ENCODE assay signal across 22 cellular contexts in the genomic region with DNA sequence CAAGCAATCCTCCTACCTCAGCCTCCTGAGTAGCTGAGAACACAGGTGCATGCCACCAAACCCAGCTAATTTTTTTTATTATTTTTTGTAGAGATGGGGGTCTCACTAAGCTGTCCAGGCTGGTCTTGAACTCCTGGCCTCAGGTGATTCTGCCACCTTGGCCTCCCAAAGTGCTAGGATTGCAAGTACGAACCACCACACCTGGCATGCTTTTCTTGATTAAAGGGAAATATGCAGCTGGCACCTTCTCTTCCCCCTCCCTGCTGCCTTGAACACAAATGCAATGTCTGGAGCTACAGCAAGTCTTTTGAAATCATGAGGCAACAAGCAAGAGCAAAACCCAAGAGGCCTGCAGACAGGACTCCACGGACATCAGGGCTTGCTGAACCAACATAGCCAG.
"Had no signal": no experiment of that assay in that cellular context is flagged by ENCODE, and none has a peak within 500 bp of the region (broad histone marks: within the 10 kb centered on the region; RNA-seq: fewer than 3 reads in every experiment).

No MANE protein-coding gene starts in this region.

- H3K9me3 ChIP-seq: lower lobe of right lung, ovary, right lobe of liver, stomach, thyroid gland had no signal

- H3K27ac Mint-ChIP-seq: memory B cell, natural killer cell had no signal

- H3K9me3 Mint-ChIP-seq: effector memory CD8-positive, alpha-beta T cell; memory B cell; natural killer cell; stimulated activated effector memory CD8-positive, alpha-beta T cell treated with anti-CD3 and anti-CD28 coated beads, Interleukin-12 subunit alpha, Interleukin-12 subunit beta, amount 100 ng/mL, for 72 hours had no signal

- H3K4me1 ChIP-seq: lower lobe of right lung, thyroid gland had no signal

- H3K4me1 Mint-ChIP-seq: natural killer cell had no signal

- H3K27me3 Mint-ChIP-seq: memory B cell had no signal

- H3K4me3 Mint-ChIP-seq: effector memory CD8-positive, alpha-beta T cell; memory B cell; natural killer cell; stimulated activated effector memory CD8-positive, alpha-beta T cell treated with anti-CD3 and anti-CD28 coated beads, Interleukin-12 subunit alpha, Interleukin-12 subunit beta, amount 100 ng/mL, for 72 hours had no signal

- H3K36me3 Mint-ChIP-seq: memory B cell; natural killer cell; stimulated activated effector memory CD8-positive, alpha-beta T cell treated with anti-CD3 and anti-CD28 coated beads, Interleukin-12 subunit alpha, Interleukin-12 subunit beta, amount 100 ng/mL, for 72 hours had no signal

- H3K36me3 ChIP-seq: lower lobe of right lung, ovary, right lobe of liver, stomach, thyroid gland had no signal

- DNase-seq: central memory CD4-positive, alpha-beta T cell; effector memory CD8-positive, alpha-beta T cell; erythroblast; left ventricle myocardium superior; lower lobe of right lung; natural killer cell; occipital lobe; ovary; posterior cingulate gyrus; retina; right lobe of liver; stimulated activated CD4-positive, alpha-beta T cell treated with anti-CD3 and anti-CD28 coated beads, Interleukin-12 subunit alpha, Interleukin-12 subunit beta, amount 100 ng/mL, for 4 hours; stimulated activated CD4-positive, alpha-beta T cell treated with anti-CD3 and anti-CD28 coated beads, Interleukin-1b, Interleukin-23, amount 100 ng/mL, for 48 hours; stimulated activated CD4-positive, alpha-beta T cell treated with anti-CD3 and anti-CD28 coated beads, Interleukin-4, amount 100 ng/mL, for 24 hours; stimulated activated naive CD4-positive, alpha-beta T cell treated with Interleukin-2 at 50 U/mL for 16 hours; stomach; thyroid gland; trophoblast cell had no signal

- H3K4me3 ChIP-seq: coronary artery, lower lobe of right lung, ovary, right lobe of liver, smooth muscle cell, stomach, thyroid gland had no signal

- H3K27ac ChIP-seq: coronary artery, lower lobe of right lung, ovary, right lobe of liver, stomach, thyroid gland had no signal
